28 cellular contexts compared by ENCODE assay signal in the genomic region with DNA sequence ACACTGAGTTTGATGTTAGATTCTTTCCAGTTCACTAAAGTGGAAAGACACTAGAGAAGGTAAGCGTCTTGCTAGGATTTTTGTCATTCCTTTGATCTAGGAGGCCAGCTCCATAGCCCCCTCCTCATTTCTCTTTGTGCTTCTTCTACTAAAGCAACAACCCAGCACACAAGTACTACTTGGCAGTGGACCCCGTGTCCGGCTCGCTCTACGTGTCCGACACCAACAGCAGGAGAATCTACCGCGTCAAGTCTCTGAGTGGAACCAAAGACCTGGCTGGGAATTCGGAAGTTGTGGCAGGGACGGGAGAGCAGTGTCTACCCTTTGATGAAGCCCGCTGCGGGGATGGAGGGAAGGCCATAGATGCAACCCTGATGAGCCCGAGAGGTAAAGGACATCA.
"Had no signal": no experiment of that assay in that cellular context is flagged by ENCODE, and none has a peak within 500 bp of the region (broad histone marks: within the 10 kb centered on the region; RNA-seq: fewer than 3 reads in every experiment).

No MANE protein-coding gene starts in this region.

- H3K27me3 ChIP-seq: colonic mucosa, dorsolateral prefrontal cortex, esophagus muscularis mucosa, esophagus squamous epithelium, foreskin keratinocyte, gastrocnemius medialis, heart left ventricle, heart right ventricle had no signal

- H3K4me3 Mint-ChIP-seq: dendritic cell treated with granulocyte-macrophage colony-stimulating factor and Interleukin-4, amounts not matched to agents 40 ng/mL and 50 ng/mL, for 4 days; effector memory CD8-positive, alpha-beta T cell; endodermal cell had no signal

- H3K9me3 ChIP-seq: colonic mucosa, esophagus muscularis mucosa, esophagus squamous epithelium, gastrocnemius medialis, gastroesophageal sphincter, heart left ventricle, heart right ventricle had no signal

- H3K36me3 ChIP-seq: colonic mucosa, esophagus muscularis mucosa, esophagus squamous epithelium, gastrocnemius medialis, gastroesophageal sphincter had no signal

- H3K4me3 ChIP-seq: colonic mucosa, coronary artery, dorsolateral prefrontal cortex, esophagus muscularis mucosa, esophagus squamous epithelium, gastrocnemius medialis, gastroesophageal sphincter, heart left ventricle, heart right ventricle had no signal

- H3K27ac Mint-ChIP-seq: dendritic cell treated with granulocyte-macrophage colony-stimulating factor and Interleukin-4, amounts not matched to agents 40 ng/mL and 50 ng/mL, for 4 days; effector memory CD8-positive, alpha-beta T cell; endodermal cell had no signal

- H3K4me1 ChIP-seq: colonic mucosa, foreskin keratinocyte, gastrocnemius medialis had no signal

- H3K9me3 Mint-ChIP-seq: dendritic cell treated with granulocyte-macrophage colony-stimulating factor and Interleukin-4, amounts not matched to agents 40 ng/mL and 50 ng/mL, for 4 days; effector memory CD8-positive, alpha-beta T cell; endodermal cell had no signal

- FAIRE-seq: colon, endometrium, endothelial cell of umbilical vein, frontal cortex had no signal

- ATAC-seq: effector memory CD8-positive, alpha-beta T cell; esophagus mucosa; foreskin keratinocyte; gastrocnemius medialis; gastroesophageal sphincter; heart left ventricle; heart right ventricle had no signal

- H3K27ac ChIP-seq: colonic mucosa, coronary artery, dorsolateral prefrontal cortex, epithelial cell of prostate, esophagus muscularis mucosa, esophagus squamous epithelium, foreskin keratinocyte, gastrocnemius medialis, gastroesophageal sphincter, heart left ventricle, heart right ventricle had no signal

- DNase-seq: colonic mucosa; cortex of kidney; dorsolateral prefrontal cortex; effector CD4-positive, alpha-beta T cell; effector CD8-positive, alpha-beta T cell; effector memory CD4-positive, alpha-beta T cell; effector memory CD8-positive, alpha-beta T cell; endodermal cell; erythroblast; esophagus squamous epithelium; foreskin fibroblast; foreskin keratinocyte; foreskin melanocyte; gastrocnemius medialis; glutamatergic neuron; head of caudate nucleus; heart left ventricle; heart right ventricle had no signal

- H3K27me3 Mint-ChIP-seq: effector memory CD8-positive, alpha-beta T cell had no signal
